17 cellular contexts compared by ENCODE assay signal in the genomic region with DNA sequence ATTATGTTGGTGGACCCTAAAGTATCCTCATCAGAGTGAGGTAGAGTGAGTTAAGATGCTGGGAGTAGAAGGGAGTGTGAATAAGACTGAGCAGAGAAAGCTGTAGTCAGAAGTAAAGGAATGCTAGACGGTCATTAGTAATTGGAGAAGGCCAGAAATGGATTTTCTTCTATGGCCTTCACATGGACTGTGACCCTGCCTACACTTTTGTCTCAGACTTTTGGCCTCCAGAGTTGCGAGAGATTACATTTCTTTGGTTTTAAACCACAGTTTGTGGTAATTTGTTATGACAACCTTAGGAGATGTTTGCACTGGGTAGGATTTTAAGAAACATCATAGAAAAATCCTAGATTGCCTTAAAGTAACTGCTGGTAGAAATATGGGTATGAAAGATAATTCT.
"Had no signal": no experiment of that assay in that cellular context is flagged by ENCODE, and none has a peak within 500 bp of the region (broad histone marks: within the 10 kb centered on the region; RNA-seq: fewer than 3 reads in every experiment).

No MANE protein-coding gene starts in this region.

- H3K27me3 Mint-ChIP-seq: activated CD4-positive, alpha-beta memory T cell treated with anti-CD3 and anti-CD28 coated beads for 36 hours; activated naive CD8-positive, alpha-beta T cell; naive thymus-derived CD4-positive, alpha-beta T cell; stimulated activated memory B cell treated with anti-CD40 and anti-IgM and Interleukin-4, amounts not matched to agents 10 μg/mL and 1 μg/mL and 100 μg/mL, for 72 hours had no signal

- H3K4me2 ChIP-seq: smooth muscle cell had no signal

- H3K4me3 Mint-ChIP-seq: activated CD4-positive, alpha-beta memory T cell treated with anti-CD3 and anti-CD28 coated beads for 36 hours; activated naive CD8-positive, alpha-beta T cell; activated T-helper 1 cell treated with anti-CD3 and anti-CD28 coated beads, Interleukin-12 subunit alpha, Interleukin-12 subunit beta, Interleukin-2, Interleukin-4 antibody, amounts not matched to agents 30 ng/mL and 10 ng/mL and 1 ng/mL, durations not matched to agents 14 hours and 24 hours and 36 hours; naive thymus-derived CD4-positive, alpha-beta T cell; stimulated activated memory B cell treated with anti-CD40 and anti-IgM and Interleukin-4, amounts not matched to agents 10 μg/mL and 1 μg/mL and 100 μg/mL, for 72 hours; WTC11 had no signal

- H3K36me3 Mint-ChIP-seq: activated CD4-positive, alpha-beta memory T cell treated with anti-CD3 and anti-CD28 coated beads for 36 hours; activated naive CD8-positive, alpha-beta T cell; naive thymus-derived CD4-positive, alpha-beta T cell; stimulated activated memory B cell treated with anti-CD40 and anti-IgM and Interleukin-4, amounts not matched to agents 10 μg/mL and 1 μg/mL and 100 μg/mL, for 72 hours; WTC11 had no signal

- H3K4me1 Mint-ChIP-seq: naive thymus-derived CD4-positive, alpha-beta T cell; stimulated activated memory B cell treated with anti-CD40 and anti-IgM and Interleukin-4, amounts not matched to agents 10 μg/mL and 1 μg/mL and 100 μg/mL, for 72 hours; WTC11 had no signal

- H3K4me1 ChIP-seq: pancreas, thyroid gland had no signal

- H3K4me3 ChIP-seq: coronary artery, mucosa of descending colon, pancreas, right lobe of liver, smooth muscle cell, thyroid gland had no signal

- H3K27me3 ChIP-seq: pancreas, right lobe of liver, thyroid gland had no signal

- H3K27ac ChIP-seq: coronary artery, pancreas, right lobe of liver, thyroid gland had no signal

- H3K9me3 Mint-ChIP-seq: activated T-helper 1 cell treated with anti-CD3 and anti-CD28 coated beads, Interleukin-12 subunit alpha, Interleukin-12 subunit beta, Interleukin-2, Interleukin-4 antibody, amounts not matched to agents 30 ng/mL and 10 ng/mL and 1 ng/mL, durations not matched to agents 14 hours and 24 hours and 36 hours had no signal

- H3K9me3 ChIP-seq: mucosa of descending colon, pancreas, right lobe of liver, thyroid gland had no signal

- FAIRE-seq: pancreas, urothelium cell line had no signal

- H3K36me3 ChIP-seq: pancreas, right lobe of liver, thyroid gland had no signal

- H3K27ac Mint-ChIP-seq: activated CD4-positive, alpha-beta memory T cell treated with anti-CD3 and anti-CD28 coated beads for 36 hours; activated naive CD8-positive, alpha-beta T cell; activated T-helper 1 cell treated with anti-CD3 and anti-CD28 coated beads, Interleukin-12 subunit alpha, Interleukin-12 subunit beta, Interleukin-2, Interleukin-4 antibody, amounts not matched to agents 30 ng/mL and 10 ng/mL and 1 ng/mL, durations not matched to agents 14 hours and 24 hours and 36 hours; naive thymus-derived CD4-positive, alpha-beta T cell; stimulated activated memory B cell treated with anti-CD40 and anti-IgM and Interleukin-4, amounts not matched to agents 10 μg/mL and 1 μg/mL and 100 μg/mL, for 72 hours; WTC11 had no signal

- DNase-seq: activated CD4-positive, alpha-beta memory T cell treated with anti-CD3 and anti-CD28 coated beads for 36 hours; activated CD4-positive, alpha-beta T cell treated with anti-CD3 and anti-CD28 coated beads for 4 hours; activated T-cell treated with anti-CD3 and anti-CD28 coated beads for 4 hours; mesenchymal stem cell; mucosa of descending colon; naive thymus-derived CD4-positive, alpha-beta T cell; pancreas; right lobe of liver; stimulated activated CD4-positive, alpha-beta T cell treated with anti-CD3 and anti-CD28 coated beads, Interleukin-4, amount 100 ng/mL, for 24 hours; thyroid gland had no signal
